In genomic region chr3:149091983-149092382, GRCh38 we compare ENCODE assay signal across 20 cellular contexts.
"Had no signal": no experiment of that assay in that cellular context is flagged by ENCODE, and none has a peak within 500 bp of the region (broad histone marks: within the 10 kb centered on the region; RNA-seq: fewer than 3 reads in every experiment).

No MANE protein-coding gene starts in this region.

- H3K27ac ChIP-seq: heart left ventricle, pancreas, stomach had no signal

- H3K4me3 ChIP-seq: heart left ventricle, lung, pancreas, stomach had no signal

- H3K9me3 ChIP-seq: heart left ventricle, pancreas, stomach had no signal

- H3K27me3 Mint-ChIP-seq: natural killer cell treated with Interleukin-12 subunit alpha and Interleukin-12 subunit beta and Interleukin-15 and Interleukin-18, amount 100 ng/mL, for 72 hours; progenitor cell of endocrine pancreas had no signal

- DNase-seq: effector memory CD4-positive, alpha-beta T cell; heart left ventricle; hippocampal formation; left colon; left ventricle myocardium superior; mesenchymal stem cell; midbrain; occipital lobe; pancreas; right cardiac atrium; small intestine; stimulated activated CD4-positive, alpha-beta T cell treated with anti-CD3 and anti-CD28 coated beads, Interleukin-12 subunit alpha, Interleukin-12 subunit beta, amount 100 ng/mL, for 4 hours; stimulated activated naive CD4-positive, alpha-beta T cell; stomach; substantia nigra; trophoblast cell had no signal

- H3K9me3 Mint-ChIP-seq: natural killer cell treated with Interleukin-12 subunit alpha and Interleukin-12 subunit beta and Interleukin-15 and Interleukin-18, amount 100 ng/mL, for 72 hours had no signal

- H3K4me1 ChIP-seq: pancreas had no signal

- H3K4me3 Mint-ChIP-seq: natural killer cell treated with Interleukin-12 subunit alpha and Interleukin-12 subunit beta and Interleukin-15 and Interleukin-18, amount 100 ng/mL, for 72 hours had no signal

- H3K36me3 ChIP-seq: heart left ventricle, pancreas, stomach had no signal

- H3K27me3 ChIP-seq: heart left ventricle, pancreas, stomach had no signal

- ATAC-seq: esophagus mucosa; heart left ventricle; left colon; left ventricle myocardium superior; natural killer cell treated with Interleukin-12 subunit alpha and Interleukin-12 subunit beta and Interleukin-15 and Interleukin-18, amount 100 ng/mL, for 72 hours; pancreas; right cardiac atrium had no signal

- H3K36me3 Mint-ChIP-seq: natural killer cell treated with Interleukin-12 subunit alpha and Interleukin-12 subunit beta and Interleukin-15 and Interleukin-18, amount 100 ng/mL, for 72 hours had no signal

- H3K27ac Mint-ChIP-seq: natural killer cell treated with Interleukin-12 subunit alpha and Interleukin-12 subunit beta and Interleukin-15 and Interleukin-18, amount 100 ng/mL, for 72 hours; progenitor cell of endocrine pancreas had no signal
